Comparison of ENCODE assay signal across 31 cellular contexts in the genomic region with DNA sequence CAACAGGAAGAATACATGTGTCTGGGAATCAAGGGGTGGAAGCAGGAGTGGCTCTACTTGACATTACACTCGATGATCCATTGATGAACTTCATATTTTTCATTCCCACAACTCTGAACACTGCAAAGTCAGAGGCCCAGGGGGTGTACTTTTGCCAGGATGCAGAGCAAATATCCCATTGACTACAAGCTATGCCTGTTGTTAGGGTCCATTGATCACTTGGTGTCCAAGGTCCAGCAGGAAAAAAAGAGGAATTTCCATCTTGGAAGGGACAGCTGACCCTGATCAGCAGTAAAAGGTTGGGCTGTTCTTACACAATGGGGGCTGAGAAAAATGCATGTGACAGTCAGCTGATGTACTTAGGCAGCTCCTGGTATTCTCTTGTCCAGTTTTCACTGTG.
"Had no signal": no experiment of that assay in that cellular context is flagged by ENCODE, and none has a peak within 500 bp of the region (broad histone marks: within the 10 kb centered on the region; RNA-seq: fewer than 3 reads in every experiment).

No MANE protein-coding gene starts in this region.

- H3K4me3 ChIP-seq: ascending aorta, cardiac muscle cell had no signal

- H3K27me3 ChIP-seq: ascending aorta, cardiac muscle cell had no signal

- H3K27ac ChIP-seq: ascending aorta, cardiac muscle cell, WERI-Rb-1 had no signal

- H3K9me3 ChIP-seq: ascending aorta had no signal

- DNase-seq: activated CD4-positive, alpha-beta memory T cell treated with anti-CD3 and anti-CD28 coated beads, Interleukin-2, amount 10 ng/mL, durations not matched to agents 7 days and 5 days; activated CD4-positive, alpha-beta T cell treated with anti-CD3 and anti-CD28 coated beads for 1 hour; activated CD4-positive, alpha-beta T cell treated with anti-CD3 and anti-CD28 coated beads for 36 hours; activated CD4-positive, alpha-beta T cell treated with anti-CD3 and anti-CD28 coated beads for 48 hours; activated CD4-positive, alpha-beta T cell treated with anti-CD3 and anti-CD28 coated beads, Interleukin-2, amount 50 U/mL, for 48 hours; activated CD4-positive, CD25-positive, alpha-beta regulatory T cell; activated CD8-positive, alpha-beta memory T cell treated with anti-CD3 and anti-CD28 coated beads for 24 hours; activated CD8-positive, alpha-beta memory T cell treated with anti-CD3 and anti-CD28 coated beads, Interleukin-2, amount 10 ng/mL, durations not matched to agents 7 days and 5 days; activated CD8-positive, alpha-beta memory T cell treated with anti-CD3 and anti-CD28 coated beads, Interleukin-2, amount 50 U/mL, for 48 hours; activated CD8-positive, alpha-beta T cell treated with anti-CD3 and anti-CD28 coated beads, Interleukin-2, amount 10 ng/mL, durations not matched to agents 7 days and 5 days; activated effector memory CD4-positive, alpha-beta T cell treated with Interleukin-2 at 50 U/mL for 16 hours; activated gamma-delta T cell; activated naive CD4-positive, alpha-beta T cell treated with anti-CD3 and anti-CD28 coated beads, Interleukin-2, amount 10 ng/mL, durations not matched to agents 7 days and 5 days; activated naive CD4-positive, alpha-beta T cell treated with Interleukin-2 at 50 U/mL for 16 hours; activated naive CD8-positive, alpha-beta T cell treated with anti-CD3 and anti-CD28 coated beads, Interleukin-2, amount 10 ng/mL, durations not matched to agents 7 days and 5 days; activated naive CD8-positive, alpha-beta T cell treated with anti-CD3 and anti-CD28 coated beads, Interleukin-2, amount 50 U/mL, for 24 hours; activated T-cell treated with anti-CD3 and anti-CD28 coated beads, Interleukin-2, amount 50 U/mL, for 24 hours; activated T-cell treated with anti-CD3 and anti-CD28 coated beads, Interleukin-2, amount 50 U/mL, for 48 hours; amygdala; anterior cingulate cortex; cerebellar nuclear complex; SW 1271; T-helper 1 cell; T-helper 2 cell; T-helper 9 cell; WERI-Rb-1 had no signal

- ATAC-seq: activated CD4-positive, alpha-beta T cell treated with anti-CD3 and anti-CD28 coated beads for 36 hours; activated CD4-positive, CD25-positive, alpha-beta regulatory T cell treated with anti-CD3 and anti-CD28 coated beads, Interleukin-2, amount 50 U/mL, for 24 hours; activated CD8-positive, alpha-beta memory T cell treated with anti-CD3 and anti-CD28 coated beads, Interleukin-2, amount 10 ng/mL, durations not matched to agents 7 days and 5 days; activated CD8-positive, alpha-beta T cell treated with anti-CD3 and anti-CD28 coated beads, Interleukin-2, amount 10 ng/mL, durations not matched to agents 7 days and 5 days; activated naive CD8-positive, alpha-beta T cell treated with anti-CD3 and anti-CD28 coated beads, Interleukin-2, amount 50 U/mL, for 24 hours; WTC11 had no signal

- H3K4me1 ChIP-seq: ascending aorta had no signal

- FAIRE-seq: TTC549 had no signal

- H3K36me3 ChIP-seq: ascending aorta, cardiac muscle cell, WERI-Rb-1 had no signal
